ENCODE assay signal across 1 cellular context in the genomic region with DNA sequence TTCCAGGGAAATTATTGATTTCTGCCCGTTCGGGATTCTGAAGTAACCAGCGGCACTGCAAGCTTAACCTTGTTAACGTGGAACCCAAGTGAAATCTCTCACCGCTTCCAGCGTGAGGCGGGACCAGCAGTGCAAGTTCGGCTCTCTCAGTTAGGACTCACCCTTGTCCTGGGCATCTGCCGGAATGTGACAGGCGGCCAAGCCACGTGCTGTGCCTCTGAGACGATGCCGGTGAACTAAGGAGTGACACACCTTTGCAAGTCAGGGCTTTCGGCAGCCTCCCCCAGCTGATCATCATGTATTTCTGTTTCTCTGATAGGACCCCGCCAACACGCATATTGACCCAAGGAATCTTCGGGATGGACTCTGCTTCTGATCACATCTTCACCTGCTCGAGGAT.
TF ChIP-seq lines count a peak whose summit lies in the region.

No MANE protein-coding gene starts in this region.

TF ChIP-seq in H1, 55 proteins besides CTCF, POLR2A, EP300 and RAD21:
- TF ChIP-seq, protein P1, sequence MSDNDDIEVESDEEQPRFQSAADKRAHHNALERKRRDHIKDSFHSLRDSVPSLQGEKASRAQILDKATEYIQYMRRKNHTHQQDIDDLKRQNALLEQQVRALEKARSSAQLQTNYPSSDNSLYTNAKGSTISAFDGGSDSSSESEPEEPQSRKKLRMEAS (IDR thresholded peaks at IDR 0.05), result peak; percentile 55
- TF ChIP-seq, protein P2, sequence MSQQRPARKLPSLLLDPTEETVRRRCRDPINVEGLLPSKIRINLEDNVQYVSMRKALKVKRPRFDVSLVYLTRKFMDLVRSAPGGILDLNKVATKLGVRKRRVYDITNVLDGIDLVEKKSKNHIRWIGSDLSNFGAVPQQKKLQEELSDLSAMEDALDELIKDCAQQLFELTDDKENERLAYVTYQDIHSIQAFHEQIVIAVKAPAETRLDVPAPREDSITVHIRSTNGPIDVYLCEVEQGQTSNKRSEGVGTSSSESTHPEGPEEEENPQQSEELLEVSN (IDR thresholded peaks at IDR 0.05), result 0 out of 2 replicates have a peak, but pooled peaks have one; percentile 46
- TF ChIP-seq ASH2L (IDR thresholded peaks at IDR 0.05; ENCODE audit: low read length), result no peak
